In the genomic region with DNA sequence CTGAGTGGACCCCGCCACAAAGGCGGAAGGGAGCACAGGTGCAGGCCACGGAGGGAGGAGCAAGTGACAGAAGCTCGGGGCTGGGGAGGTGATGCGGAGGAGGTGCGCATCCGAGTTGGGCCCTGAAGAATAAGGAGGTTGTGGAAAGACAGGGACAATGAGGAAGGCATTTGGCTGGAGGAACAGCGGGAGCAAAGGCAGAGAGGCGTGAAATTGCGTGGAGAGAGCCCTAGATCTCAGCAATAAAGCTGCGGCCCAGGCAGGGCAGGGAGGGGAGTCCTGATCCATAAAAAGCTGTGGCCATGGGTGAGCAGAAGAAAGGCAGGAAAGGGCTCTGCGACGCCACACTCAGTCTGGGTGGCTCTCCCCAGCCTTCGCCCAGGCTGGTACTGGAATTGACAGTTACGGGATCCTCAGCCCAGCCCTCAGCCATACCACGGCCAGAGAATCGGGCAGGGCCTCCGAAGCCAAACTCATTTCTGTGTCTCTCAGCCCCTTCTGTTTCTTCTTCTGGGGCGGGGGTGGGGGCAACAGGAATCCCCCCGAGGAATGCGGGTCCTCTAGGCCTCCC, we compare ENCODE assay signal across 12 cellular contexts. TPM values are rescaled to one million over a fixed set of nuclear protein-coding genes. Genes with fewer than 3 reads are reported as not detected.
DNase-seq lines count a peak whose midpoint lies in the region; TF ChIP-seq lines count a peak whose summit lies in the region.
"Had no signal": no experiment of that assay in that cellular context is flagged by ENCODE, and none has a peak within 500 bp of the region (broad histone marks: within the 10 kb centered on the region; RNA-seq: fewer than 3 reads in every experiment).

No MANE protein-coding gene starts in this region.

- TF ChIP-seq CTCF in AG04449 (IDR thresholded peaks at IDR 0.05; ENCODE audit: insufficient read depth, low read length, missing control alignments) (no peak), neural crest cell (conservative IDR thresholded peaks at IDR 0.05) (no peak), GM13976 (IDR thresholded peaks at IDR 0.05; ENCODE audit: borderline replicate concordance, control extremely low read depth, extremely low read depth, insufficient read depth, missing control alignments) (no peak)

- H3K4me1 ChIP-seq in effector memory CD4-positive, alpha-beta T cell (ENCODE audit: control insufficient read depth, insufficient read depth, low read length, poor library complexity, severe bottlenecking) = peaks cover 23% of the 10 kb centered on the region

- no peaks in the 10 kb centered on the region for H3K36me3 Mint-ChIP-seq in neural crest cell (ENCODE audit: low read depth)

- peaks cover 40% of the 10 kb centered on the region for H3K27me3 ChIP-seq in H7 (ENCODE audit: control insufficient read depth, insufficient read depth, low read length)
- H3K27me3 ChIP-seq in effector memory CD4-positive, alpha-beta T cell (replicated peaks; ENCODE audit: control insufficient read depth, insufficient read depth, low read length, poor library complexity, severe bottlenecking) = peaks cover 38% of the 10 kb centered on the region

- H3K9me3 Mint-ChIP-seq in neural crest cell = no peaks in the 10 kb centered on the region

- no peaks in the 10 kb centered on the region for H3K27me3 Mint-ChIP-seq in neural crest cell (ENCODE audit: low read depth)

- no peak overlapping the region for H3K27ac ChIP-seq in effector memory CD4-positive, alpha-beta T cell (ENCODE audit: insufficient read depth, low read length, poor library complexity, severe bottlenecking)

- CTCF ChIA-PET in AG04449 (lab: Yijun Ruan, JAX) = interaction anchor here (1.0 to 2.0 kb wide), 5 partner anchors 17 to 422 kb away, joined by 3 to 8 read pairs (median 4); partner anchors contain the start of gene SLC4A8

- POLR2A ChIA-PET in AG04449 (lab: Yijun Ruan, JAX) = no interaction called here

- no peaks in the 10 kb centered on the region for H3K36me3 ChIP-seq in H7 (replicated peaks; ENCODE audit: control insufficient read depth, insufficient read depth, low read length)
- H3K36me3 ChIP-seq in effector memory CD4-positive, alpha-beta T cell (ENCODE audit: control insufficient read depth, insufficient read depth, low read length) = no peaks in the 10 kb centered on the region
- H3K36me3 ChIP-seq: adrenal gland had no signal

- DNase-seq in AG04449 (ENCODE audit: low read depth, low spot score) (no peak), H7 (peak; percentile 75), neural crest cell (ENCODE audit: low read depth, low spot score) (no peak), GM13976 (ENCODE audit: low spot score) (no peak), NOMO-1 treated with DMSO at 0.1 percent for 48 hours (lab: John Stamatoyannopoulos, UW; ENCODE audit: unreplicated experiment) (no peak), hypothalamus (lab: John Stamatoyannopoulos, UW) (no peak), kidney tubule cell (ENCODE audit: low spot score) (no peak)
- DNase-seq in effector memory CD4-positive, alpha-beta T cell = no peak
- DNase-seq: mammary epithelial cell, NCI-H1105 had no signal

- H3K27ac Mint-ChIP-seq in neural crest cell (ENCODE audit: unreplicated experiment) = no peak overlapping the region

- in situ Hi-C loops in GM13976 (cut with MboI; ENCODE audit: low sequenced_read_pairs, unreplicated experiment) = no loop called here

- H3K4me3 ChIP-seq in AG04449 (ENCODE audit: low read depth, low read length) (peak overlapping the region; percentile 55), H7 (ENCODE audit: insufficient read depth, low read depth, low read length) (peak overlapping the region; percentile 12; the same call in 1 of the 2 replicates)
- H3K4me3 ChIP-seq in effector memory CD4-positive, alpha-beta T cell (ENCODE audit: insufficient read depth, low read depth, low read length, poor library complexity, severe bottlenecking) = peak overlapping the region; percentile 53

- peaks cover 42% of the 10 kb centered on the region for H3K4me1 Mint-ChIP-seq in neural crest cell

- peak overlapping the region; percentile 94 for H3K4me3 Mint-ChIP-seq in neural crest cell

- no peaks in the 10 kb centered on the region for H3K9me3 ChIP-seq in effector memory CD4-positive, alpha-beta T cell (ENCODE audit: control insufficient read depth, low read length)
- H3K9me3 ChIP-seq: adrenal gland had no signal

RNA-seq across cellular contexts. Expression of gene FIGNL2, which starts 2.2 kb away (rescaled TPM):
- 5.0 and 5.8 TPM in 2 replicates for total RNA-seq in H7 (2014; rRNA removed; shearing (Covaris generic))
- 38.0 and 39.7 TPM in 2 replicates for total RNA-seq in neural crest cell

RNA-seq across cellular contexts. Expression of gene ANKRD33, which starts 41.6 kb away (rescaled TPM):
- total RNA-seq in H7 (2014; rRNA removed; shearing (Covaris generic)) = 0.17 and 1.6 TPM in 2 replicates
- not detected in 2 replicates for total RNA-seq in neural crest cell
- total RNA-seq: mammary epithelial cell, temporal lobe had no signal
